Comparison of ENCODE assay signal across 1 cellular context in genomic region chr2:121648611-121649401, GRCh38.
TF ChIP-seq lines count a peak whose summit lies in the region.

No MANE protein-coding gene starts in this region.

TF ChIP-seq in HepG2, 621 proteins besides CTCF, POLR2A, EP300 and RAD21 (continued from another document):
- 0 out of 2 replicates have a peak, but pooled peaks have one; percentile 41 for TF ChIP-seq E2F2 (CRISPR knock-in tag; IDR thresholded peaks at IDR 0.05; ENCODE audit: borderline replicate concordance)
- TF ChIP-seq SRSF1 (optimal IDR thresholded peaks at IDR 0.05; ENCODE audit: low read depth, low read length), result peak; percentile 85
- TF ChIP-seq ZSCAN30 (CRISPR knock-in tag; IDR thresholded peaks at IDR 0.05), result 0 out of 2 replicates have a peak, but pooled peaks have one; percentile 0
- TF ChIP-seq ASH2L (IDR thresholded peaks at IDR 0.05; ENCODE audit: insufficient read length, low read depth, low read length), result peak; percentile 73
- 0 out of 2 replicates have a peak, but pooled peaks have one; percentile 39 for TF ChIP-seq IRX3 (CRISPR knock-in tag; IDR thresholded peaks at IDR 0.05; ENCODE audit: borderline replicate concordance, low read depth)
- TF ChIP-seq RBFOX2 (IDR thresholded peaks at IDR 0.05; ENCODE audit: low read depth, low read length), result peak; percentile 65
- TF ChIP-seq GLI4 (CRISPR knock-in tag; IDR thresholded peaks at IDR 0.05; ENCODE audit: borderline replicate concordance), result 0 out of 2 replicates have a peak, but pooled peaks have one; percentile 46
- TF ChIP-seq ZSCAN25 (CRISPR knock-in tag; IDR thresholded peaks at IDR 0.05), result peak; percentile 92
- TF ChIP-seq KDM3A (CRISPR knock-in tag; IDR thresholded peaks at IDR 0.05; ENCODE audit: low read depth), result 0 out of 2 replicates have a peak, but pooled peaks have one; percentile 15
- peak; percentile 79; the same call in 1 of the 2 replicates for TF ChIP-seq ZNF337 (CRISPR knock-in tag; IDR thresholded peaks at IDR 0.05; ENCODE audit: borderline replicate concordance, low read depth)
- TF ChIP-seq ZNF234 (CRISPR knock-in tag; conservative IDR thresholded peaks at IDR 0.05), result 0 out of 2 replicates have a peak, but pooled peaks have one; percentile 43
- TF ChIP-seq, protein P1, sequence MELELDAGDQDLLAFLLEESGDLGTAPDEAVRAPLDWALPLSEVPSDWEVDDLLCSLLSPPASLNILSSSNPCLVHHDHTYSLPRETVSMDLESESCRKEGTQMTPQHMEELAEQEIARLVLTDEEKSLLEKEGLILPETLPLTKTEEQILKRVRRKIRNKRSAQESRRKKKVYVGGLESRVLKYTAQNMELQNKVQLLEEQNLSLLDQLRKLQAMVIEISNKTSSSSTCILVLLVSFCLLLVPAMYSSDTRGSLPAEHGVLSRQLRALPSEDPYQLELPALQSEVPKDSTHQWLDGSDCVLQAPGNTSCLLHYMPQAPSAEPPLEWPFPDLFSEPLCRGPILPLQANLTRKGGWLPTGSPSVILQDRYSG (CRISPR knock-in tag; IDR thresholded peaks at IDR 0.05), result 0 out of 2 replicates have a peak, but pooled peaks have one; percentile 29
- TF ChIP-seq ZNF205 (CRISPR knock-in tag; IDR thresholded peaks at IDR 0.05), result 0 out of 2 replicates have a peak, but pooled peaks have one; percentile 41
- peak; percentile 40; the same call in 1 of the 2 replicates for TF ChIP-seq HDAC1 (CRISPR knock-in tag; IDR thresholded peaks at IDR 0.05)
- TF ChIP-seq ZNF768 (CRISPR knock-in tag; IDR thresholded peaks at IDR 0.05), result peak; percentile 35; the same call in 1 of the 2 replicates
- peak; percentile 71; the same call in 1 of the 2 replicates for TF ChIP-seq ZNF563 (CRISPR knock-in tag; IDR thresholded peaks at IDR 0.05)
- peak; percentile 78 for TF ChIP-seq ZNF605 (CRISPR knock-in tag; IDR thresholded peaks at IDR 0.05)
- no peak for TF ChIP-seq ZBTB7B (CRISPR knock-in tag; IDR thresholded peaks at IDR 0.05)
